Comparison of ENCODE assay signal across 1 cellular context in genomic region chr5:41346609-41347008, GRCh38.
TF ChIP-seq lines count a peak whose summit lies in the region.

No MANE protein-coding gene starts in this region.

TF ChIP-seq in SK-N-SH treated with all-trans-retinoic acid at 6 μM for 48 hours, 23 proteins besides CTCF, POLR2A, EP300 and RAD21 (continued from another document):
- TF ChIP-seq TSHZ2 (CRISPR knock-in tag; IDR thresholded peaks at IDR 0.05) (no peak), CSRNP3 (CRISPR knock-in tag; IDR thresholded peaks at IDR 0.05) (no peak), BACH2 (CRISPR knock-in tag; IDR thresholded peaks at IDR 0.05; ENCODE audit: borderline replicate concordance) (no peak), PPARA (CRISPR knock-in tag; IDR thresholded peaks at IDR 0.05; ENCODE audit: borderline replicate concordance) (no peak), ZNF565 (CRISPR knock-in tag; conservative IDR thresholded peaks at IDR 0.05; ENCODE audit: low read depth) (no peak), ZC3H10 (CRISPR knock-in tag; IDR thresholded peaks at IDR 0.05) (no peak), ZFP30 (CRISPR knock-in tag; IDR thresholded peaks at IDR 0.05) (no peak), TCF4 (CRISPR knock-in tag; IDR thresholded peaks at IDR 0.05; ENCODE audit: borderline replicate concordance) (no peak), ZNF70 (CRISPR knock-in tag; IDR thresholded peaks at IDR 0.05) (no peak), CSDC2 (CRISPR knock-in tag; IDR thresholded peaks at IDR 0.05) (no peak), OSR1 (CRISPR knock-in tag; IDR thresholded peaks at IDR 0.05) (no peak), ESRRG (CRISPR knock-in tag; IDR thresholded peaks at IDR 0.05) (no peak), SNAI2 (CRISPR knock-in tag; IDR thresholded peaks at IDR 0.05) (no peak), ZFP3 (CRISPR knock-in tag; IDR thresholded peaks at IDR 0.05) (no peak)
